10 cellular contexts compared by ENCODE assay signal in genomic region chr18:79203017-79203605, GRCh38.
DNase-seq lines count a peak whose midpoint lies in the region; ATAC-seq and TF ChIP-seq lines count a peak whose summit lies in the region.
"Had no signal": no experiment of that assay in that cellular context is flagged by ENCODE, and none has a peak within 500 bp of the region (broad histone marks: within the 10 kb centered on the region; RNA-seq: fewer than 3 reads in every experiment).

No MANE protein-coding gene starts in this region.

- H3K36me3 ChIP-seq in RWPE2 (ENCODE audit: low read depth) (no peaks in the 10 kb centered on the region), mammary epithelial cell (ENCODE audit: insufficient read depth, low read length) (no peaks in the 10 kb centered on the region), stomach (peaks cover 8 to 22% (median 16%) of the 10 kb centered on the region in 4 donors)

- 20% methylated on average over 8 of the region's 8 CpGs for WGBS in mammary epithelial cell (ENCODE audit: low coverage, missing lambda C conversion rate)
- WGBS in stomach, 5 donors, result 90 to 96% (median 92%) methylated on average over 8 of the region's 8 CpGs

- TF ChIP-seq EP300 in stomach (IDR thresholded peaks at IDR 0.05), result no peak

- TF ChIP-seq POLR2A in stomach (IDR thresholded peaks at IDR 0.05), result no peak

- H3K9me3 Mint-ChIP-seq in activated CD4-positive, alpha-beta T cell treated with anti-CD3 and anti-CD28 coated beads for 36 hours (ENCODE audit: low read depth), result no peaks in the 10 kb centered on the region
- peaks cover 10% of the 10 kb centered on the region for H3K9me3 Mint-ChIP-seq in WTC11

- in situ Hi-C loops in mammary epithelial cell (cut with MboI; ENCODE audit: low sequenced_read_pairs in 2 of 2), result no loop called here

- POLR2A ChIA-PET in activated CD4-positive, alpha-beta T cell treated with anti-CD3 and anti-CD28 coated beads for 36 hours (lab: Charles Lee), result no interaction called here
- POLR2A ChIA-PET in WTC11 (lab: Charles Lee), result no interaction called here

- H2AFZ ChIP-seq in mammary epithelial cell (ENCODE audit: low read depth, low read length), result no peak overlapping the region

- no peaks in the 10 kb centered on the region for H3K79me2 ChIP-seq in mammary epithelial cell (ENCODE audit: insufficient read depth, low read length)

- peaks cover 1% of the 10 kb centered on the region for H4K20me1 ChIP-seq in mammary epithelial cell (ENCODE audit: insufficient read depth, low read length)

- dilution Hi-C loops in mammary epithelial cell (cut with HindIII; ENCODE audit: low sequenced_read_pairs), result no loop called here

- H3K27me3 Mint-ChIP-seq in activated CD4-positive, alpha-beta T cell treated with anti-CD3 and anti-CD28 coated beads for 36 hours, result no peaks in the 10 kb centered on the region
- H3K27me3 Mint-ChIP-seq in WTC11 (ENCODE audit: low read depth), result no peaks in the 10 kb centered on the region

- peaks cover 14% of the 10 kb centered on the region for H3K36me3 Mint-ChIP-seq in activated CD4-positive, alpha-beta T cell treated with anti-CD3 and anti-CD28 coated beads for 36 hours (ENCODE audit: low read depth)
- H3K36me3 Mint-ChIP-seq in WTC11, result peaks cover 20% of the 10 kb centered on the region

- no peak overlapping the region for H3K4me3 Mint-ChIP-seq in activated CD4-positive, alpha-beta T cell treated with anti-CD3 and anti-CD28 coated beads for 36 hours
- H3K4me3 Mint-ChIP-seq in WTC11, result no peak overlapping the region

- CTCF ChIA-PET in activated CD4-positive, alpha-beta T cell treated with anti-CD3 and anti-CD28 coated beads for 36 hours (lab: Charles Lee), result interaction anchor here (0.6 kb wide), 1 partner anchor 168 kb away, joined by 6 read pairs; no protein-coding TSS in a partner anchor
- CTCF ChIA-PET in mammary epithelial cell (lab: Charles Lee; ENCODE audit: low non-redundant PET), result no interaction called here
- CTCF ChIA-PET in WTC11 (lab: Charles Lee), result no interaction called here

- no peaks in the 10 kb centered on the region for H3K27me3 ChIP-seq in RWPE2 (ENCODE audit: insufficient read depth, poor library complexity, severe bottlenecking)
- H3K27me3 ChIP-seq in mammary epithelial cell (ENCODE audit: insufficient read depth, low read length), result no peaks in the 10 kb centered on the region
- H3K27me3 ChIP-seq in stomach, result no peaks in the 10 kb centered on the region

- no peak overlapping the region for H3K9ac ChIP-seq in mammary epithelial cell (ENCODE audit: insufficient read depth, low read length)

- H3K4me1 Mint-ChIP-seq in activated CD4-positive, alpha-beta T cell treated with anti-CD3 and anti-CD28 coated beads for 36 hours, result peaks cover 23% of the 10 kb centered on the region
- no peaks in the 10 kb centered on the region for H3K4me1 Mint-ChIP-seq in WTC11

- H3K27ac ChIP-seq in RWPE2 (ENCODE audit: poor library complexity, severe bottlenecking) (no peak overlapping the region), mammary epithelial cell (ENCODE audit: insufficient read depth, low read depth, low read length) (no peak overlapping the region), stomach (no peak overlapping the region)

- DNase-seq in activated CD4-positive, alpha-beta T cell treated with anti-CD3 and anti-CD28 coated beads for 36 hours, result peak; percentile 62
- DNase-seq in activated CD4-positive, alpha-beta T cell treated with anti-CD3 and anti-CD28 coated beads for 1 hour, result no peak
- DNase-seq in RWPE2 (ENCODE audit: low spot score), result no peak
- peak; percentile 95 for DNase-seq in mammary epithelial cell
- peak in 2 of 3 donors; percentile 18 to 23 for DNase-seq in stimulated activated CD4-positive, alpha-beta T cell treated with anti-CD3 and anti-CD28 coated beads, TNF-alpha, amount 100 ng/mL, for 48 hours (ENCODE audit: low read depth in 3 of 3)
- DNase-seq in stomach, result no peak
- no peak for DNase-seq in WTC11 (ENCODE audit: low spot score)
- DNase-seq: NCI-H524 had no signal

- intact Hi-C loops in activated CD4-positive, alpha-beta T cell treated with anti-CD3 and anti-CD28 coated beads for 36 hours (cut with DNase I, micrococcal nuclease), result no loop called here
- intact Hi-C loops in mammary epithelial cell (cut with micrococcal nuclease), result loop anchor here (2.0 kb wide), 2 partner anchors 132 to 218 kb away; no protein-coding TSS in a partner anchor
- intact Hi-C loops in stomach (cut with DNase I; ENCODE audit: low total_unique reads), result no loop called here

- H3K4me3 ChIP-seq in RWPE2 (ENCODE audit: severe bottlenecking), result no peak overlapping the region
- no peak overlapping the region for H3K4me3 ChIP-seq in mammary epithelial cell (replicated peaks in 1 of 3; ENCODE audit: insufficient read depth in 1 of 3, low read depth in 2 of 3, low read length in 3 of 3)
- H3K4me3 ChIP-seq in stomach, result no peak overlapping the region

- BruUV-seq in mammary epithelial cell (replicated peaks; lab: Mats Ljungman, UMichigan), result no TSS peak

- no peak for TF ChIP-seq CTCF in RWPE2 (IDR thresholded peaks at IDR 0.05; ENCODE audit: poor library complexity, severe bottlenecking)
- TF ChIP-seq CTCF in mammary epithelial cell (conservative IDR thresholded peaks at IDR 0.05 in 1 of 2, IDR thresholded peaks at IDR 0.05 in 1 of 2; ENCODE audit: extremely low read depth in 1 of 2, insufficient read depth in 1 of 2, low read depth in 1 of 2, low read length in 2 of 2), result no peak
- no peak for TF ChIP-seq CTCF in stomach (IDR thresholded peaks at IDR 0.05)
- TF ChIP-seq CTCF in WTC11 (IDR thresholded peaks at IDR 0.05), result no peak

- H3K4me2 ChIP-seq in mammary epithelial cell (ENCODE audit: insufficient read depth, low read depth, low read length), result no peak overlapping the region

- ATAC-seq in activated CD4-positive, alpha-beta T cell treated with anti-CD3 and anti-CD28 coated beads for 36 hours, result peak; percentile 92
- ATAC-seq in RWPE2 (ENCODE audit: low read depth) (peak; percentile 100), GM18873 (IDR thresholded peaks at IDR 0.05; ENCODE audit: low FRiP score, unreplicated experiment) (no peak), WTC11 (no peak)
- ATAC-seq: left lobe of liver had no signal

- H3K9me3 ChIP-seq in RWPE2 (ENCODE audit: severe bottlenecking) (no peaks in the 10 kb centered on the region), mammary epithelial cell (replicated peaks; ENCODE audit: insufficient read depth, low read length) (no peaks in the 10 kb centered on the region), stomach (no peaks in the 10 kb centered on the region)

- peaks cover 3% of the 10 kb centered on the region for H3K4me1 ChIP-seq in RWPE2 (ENCODE audit: insufficient read depth, poor library complexity, severe bottlenecking)
- H3K4me1 ChIP-seq in mammary epithelial cell (ENCODE audit: insufficient read depth, low read length), result peaks cover 34% of the 10 kb centered on the region
- H3K4me1 ChIP-seq in stomach, result no peaks in the 10 kb centered on the region

- H3K27ac Mint-ChIP-seq in activated CD4-positive, alpha-beta T cell treated with anti-CD3 and anti-CD28 coated beads for 36 hours, result peak overlapping the region; percentile 5
- no peak overlapping the region for H3K27ac Mint-ChIP-seq in WTC11

TF ChIP-seq in WTC11, 78 proteins besides CTCF, POLR2A, EP300 and RAD21 (continues in another document):
- TF ChIP-seq ZNF281 (CRISPR knock-in tag; IDR thresholded peaks at IDR 0.05) (no peak), AR (CRISPR knock-in tag; IDR thresholded peaks at IDR 0.05) (no peak), MYBL2 (CRISPR knock-in tag; IDR thresholded peaks at IDR 0.05) (no peak)

Comparison
In these comparisons a context has a peak if more than half of its experiments do, and no peak if none do; other contexts are left out.
1. DNase-seq: peak in activated CD4-positive, alpha-beta T cell treated with anti-CD3 and anti-CD28 coated beads for 36 hours (single experiment), mammary epithelial cell (single experiment) and stimulated activated CD4-positive, alpha-beta T cell treated with anti-CD3 and anti-CD28 coated beads, TNF-alpha, amount 100 ng/mL, for 48 hours (2 of 3); none in activated CD4-positive, alpha-beta T cell treated with anti-CD3 and anti-CD28 coated beads for 1 hour (single experiment), RWPE2 (single experiment), stomach (single experiment) and WTC11 (single experiment).
2. ATAC-seq: peak in activated CD4-positive, alpha-beta T cell treated with anti-CD3 and anti-CD28 coated beads for 36 hours (single experiment) and RWPE2 (single experiment); none in GM18873 (single experiment) and WTC11 (single experiment).